ENCODE assay signal across 8 cellular contexts in the genomic region with DNA sequence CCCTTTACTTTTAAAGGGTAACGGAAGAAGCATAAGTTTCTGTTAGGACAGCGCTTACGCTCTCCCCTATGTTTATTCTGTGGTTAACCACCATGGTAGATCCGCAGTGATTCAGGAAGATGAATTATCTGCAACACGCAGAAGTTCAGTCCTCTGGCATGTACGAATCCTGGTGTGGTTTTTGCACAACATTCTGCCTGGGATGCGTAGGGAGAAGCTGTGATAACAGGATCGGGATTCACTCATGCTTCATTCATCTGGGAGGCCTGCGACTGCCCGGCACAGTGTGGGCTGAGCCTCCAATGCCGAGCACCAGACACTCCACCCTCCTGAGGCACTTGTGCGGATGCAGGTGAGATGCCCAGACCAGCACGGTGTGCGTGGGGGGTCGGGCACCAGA.
DNase-seq lines count a peak whose midpoint lies in the region; ATAC-seq and TF ChIP-seq lines count a peak whose summit lies in the region.
"Not testable (repeated sequence)": the region's sequence is repeated elsewhere in the genome, so short reads cannot be mapped to it uniquely, and the experiment has no call there.

No MANE protein-coding gene starts in this region.

- not testable (repeated sequence) for H3K36me3 Mint-ChIP-seq in activated CD8-positive, alpha-beta memory T cell treated with anti-CD3 and anti-CD28 coated beads, Interleukin-2, amount 10 ng/mL, durations not matched to agents 7 days and 5 days

- H3K4me3 ChIP-seq in Panc1 (ENCODE audit: low read depth in 2 of 2, low read length in 2 of 2); mammary epithelial cell (replicated peaks in 1 of 3; ENCODE audit: insufficient read depth in 1 of 3, low read depth in 2 of 3, low read length in 3 of 3); fibroblast of the aortic adventitia (ENCODE audit: low read depth, low read length): not testable (repeated sequence)

- not testable (repeated sequence) for TF ChIP-seq CTCF in Panc1 (IDR thresholded peaks at IDR 0.05); mammary epithelial cell (conservative IDR thresholded peaks at IDR 0.05 in 1 of 2, IDR thresholded peaks at IDR 0.05 in 1 of 2; ENCODE audit: extremely low read depth in 1 of 2, insufficient read depth in 1 of 2, low read depth in 1 of 2, low read length in 2 of 2); fibroblast of the aortic adventitia (IDR thresholded peaks at IDR 0.05; ENCODE audit: insufficient read depth, low read length)

- H3K27ac Mint-ChIP-seq in activated CD8-positive, alpha-beta memory T cell treated with anti-CD3 and anti-CD28 coated beads, Interleukin-2, amount 10 ng/mL, durations not matched to agents 7 days and 5 days = not testable (repeated sequence)

- not testable (repeated sequence) for H3K9me3 Mint-ChIP-seq in activated CD8-positive, alpha-beta memory T cell treated with anti-CD3 and anti-CD28 coated beads, Interleukin-2, amount 10 ng/mL, durations not matched to agents 7 days and 5 days (ENCODE audit: low read depth)

- WGBS in mammary epithelial cell (ENCODE audit: low coverage, missing lambda C conversion rate) = 44% methylated on average over 7 of the region's 15 CpGs

- CTCF ChIA-PET in Panc1 (lab: Charles Lee); activated CD8-positive, alpha-beta memory T cell treated with anti-CD3 and anti-CD28 coated beads, Interleukin-2, amount 10 ng/mL, durations not matched to agents 7 days and 5 days (lab: Charles Lee); mammary epithelial cell (lab: Charles Lee; ENCODE audit: low non-redundant PET): not testable (repeated sequence)

- not testable (repeated sequence) for H3K27ac ChIP-seq in Panc1 (ENCODE audit: low read length); mammary epithelial cell (ENCODE audit: insufficient read depth, low read depth, low read length)

- in situ Hi-C loops in Panc1 (cut with HindIII; ENCODE audit: low pct_unique_long_range_greater_than_20kb, low sequenced_read_pairs); mammary epithelial cell (cut with MboI; ENCODE audit: low sequenced_read_pairs in 2 of 2): not testable (repeated sequence)

- H3K4me1 ChIP-seq in Panc1 (ENCODE audit: control insufficient read depth, insufficient read depth, low read length); mammary epithelial cell (ENCODE audit: insufficient read depth, low read length): not testable (repeated sequence)

- intact Hi-C loops in Panc1 (cut with micrococcal nuclease; ENCODE audit: unreplicated experiment) = not testable (repeated sequence)
- intact Hi-C loops in mammary epithelial cell (cut with micrococcal nuclease) = loop anchor here (10.0 kb wide), 1 partner anchor 224 kb away; no protein-coding TSS in a partner anchor

- BruUV-seq in Panc1 (replicated peaks; lab: Mats Ljungman, UMichigan); mammary epithelial cell (replicated peaks; lab: Mats Ljungman, UMichigan): not testable (repeated sequence)

- not testable (repeated sequence) for H3K4me3 Mint-ChIP-seq in activated CD8-positive, alpha-beta memory T cell treated with anti-CD3 and anti-CD28 coated beads, Interleukin-2, amount 10 ng/mL, durations not matched to agents 7 days and 5 days

- peaks cover 16% of the 10 kb centered on the region for H3K4me1 Mint-ChIP-seq in activated CD8-positive, alpha-beta memory T cell treated with anti-CD3 and anti-CD28 coated beads, Interleukin-2, amount 10 ng/mL, durations not matched to agents 7 days and 5 days

- not testable (repeated sequence) for H3K9ac ChIP-seq in mammary epithelial cell (ENCODE audit: insufficient read depth, low read length)

- POLR2A ChIA-PET in Panc1 (lab: Charles Lee) = not testable (repeated sequence)

- H4K20me1 ChIP-seq in mammary epithelial cell (ENCODE audit: insufficient read depth, low read length) = not testable (repeated sequence)

- not testable (repeated sequence) for H3K9me3 ChIP-seq in Panc1 (ENCODE audit: control insufficient read depth, insufficient read depth, low read depth, low read length); mammary epithelial cell (replicated peaks; ENCODE audit: insufficient read depth, low read length)

- not testable (repeated sequence) for H3K27me3 ChIP-seq in Panc1 (ENCODE audit: control insufficient read depth, insufficient read depth, low read length); mammary epithelial cell (ENCODE audit: insufficient read depth, low read length)

- H3K4me2 ChIP-seq in mammary epithelial cell (ENCODE audit: insufficient read depth, low read depth, low read length) = not testable (repeated sequence)

- H2AFZ ChIP-seq in mammary epithelial cell (ENCODE audit: low read depth, low read length) = not testable (repeated sequence)

- ATAC-seq in Panc1 = peak; percentile 68
- peak; percentile 58 for ATAC-seq in activated CD8-positive, alpha-beta memory T cell treated with anti-CD3 and anti-CD28 coated beads, Interleukin-2, amount 10 ng/mL, durations not matched to agents 7 days and 5 days

- DNase-seq in AG08395 (ENCODE audit: low spot score) = peak; percentile 17
- peak; percentile 87 for DNase-seq in EL
- peak; percentile 8 to 23 for DNase-seq in Kasumi-1 (lab: John Stamatoyannopoulos, UW)
- DNase-seq in Panc1 (ENCODE audit: low read depth, low spot score) = peak; percentile 39
- DNase-seq in activated CD8-positive, alpha-beta memory T cell treated with anti-CD3 and anti-CD28 coated beads, Interleukin-2, amount 10 ng/mL, durations not matched to agents 7 days and 5 days = not testable (repeated sequence)
- DNase-seq in mammary epithelial cell = peak; percentile 57
- DNase-seq in fibroblast of the aortic adventitia (ENCODE audit: low read depth) = peak; percentile 58
- DNase-seq in non-pigmented ciliary epithelial cell (ENCODE audit: low read depth) = peak; percentile 87

- not testable (repeated sequence) for H3K36me3 ChIP-seq in Panc1 (ENCODE audit: control insufficient read depth, insufficient read depth, low read length); mammary epithelial cell (ENCODE audit: insufficient read depth, low read length)

- not testable (repeated sequence) for H3K79me2 ChIP-seq in mammary epithelial cell (ENCODE audit: insufficient read depth, low read length)

- dilution Hi-C loops in mammary epithelial cell (cut with HindIII; ENCODE audit: low sequenced_read_pairs) = not testable (repeated sequence)

- H3K27me3 Mint-ChIP-seq in activated CD8-positive, alpha-beta memory T cell treated with anti-CD3 and anti-CD28 coated beads, Interleukin-2, amount 10 ng/mL, durations not matched to agents 7 days and 5 days = peaks cover 15% of the 10 kb centered on the region
